Comparison of ENCODE assay signal across 16 cellular contexts in the genomic region with DNA sequence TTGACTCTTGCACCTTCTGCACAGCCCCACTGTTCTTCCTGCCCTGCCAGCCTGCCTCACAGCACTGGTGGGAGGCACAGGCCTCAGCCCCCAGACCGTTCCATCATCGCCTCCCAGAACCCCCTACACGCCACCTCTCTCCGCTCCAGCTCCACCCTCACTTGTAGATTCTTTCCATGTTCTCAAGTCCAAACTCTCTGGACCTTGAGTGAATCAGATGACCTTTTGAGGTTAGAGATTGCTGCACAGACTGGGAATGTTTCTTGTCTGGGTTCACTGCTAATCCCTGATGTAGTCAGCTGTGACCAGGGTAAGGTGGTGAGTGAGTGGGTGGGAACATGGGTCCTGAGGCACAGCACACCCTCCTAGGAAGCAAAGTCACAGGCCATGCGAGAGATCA.
DNase-seq lines count a peak whose midpoint lies in the region; ATAC-seq, FAIRE-seq and TF ChIP-seq lines count a peak whose summit lies in the region.
"Had no signal": no experiment of that assay in that cellular context is flagged by ENCODE, and none has a peak within 500 bp of the region (broad histone marks: within the 10 kb centered on the region; RNA-seq: fewer than 3 reads in every experiment).

No MANE protein-coding gene starts in this region.

- 83 to 90% (median 90%) methylated on average over 5 of the region's 5 CpGs for WGBS in small intestine, 3 donors

- TF ChIP-seq CTCF in fibroblast of pulmonary artery (IDR thresholded peaks at IDR 0.05; ENCODE audit: low read length, missing control alignments) (no peak), retinal pigment epithelial cell (conservative IDR thresholded peaks at IDR 0.05; ENCODE audit: low read depth, low read length) (no peak)

- H3K27ac ChIP-seq in SJCRH30 (peak overlapping the region; percentile 64), small intestine (ENCODE audit: low read depth in 1 of 2, low read length in 1 of 2) (peak overlapping the region in 1 of 2 donors; percentile 86)
- H3K27ac ChIP-seq: esophagus squamous epithelium had no signal

- H3K4me1 ChIP-seq in SJCRH30: peaks cover 6% of the 10 kb centered on the region
- H3K4me1 ChIP-seq in small intestine (ENCODE audit: control insufficient read depth in 2 of 2, insufficient read depth in 1 of 2, low read depth in 1 of 2, low read length in 1 of 2): no peaks in the 10 kb centered on the region
- H3K4me1 ChIP-seq: esophagus squamous epithelium had no signal

- DNase-seq in AG20443 (ENCODE audit: low spot score) (peak; percentile 43), SJCRH30 (peak; percentile 36 to 43), fibroblast of pulmonary artery (ENCODE audit: low read depth) (peak; percentile 6), retinal pigment epithelial cell (ENCODE audit: low read depth) (peak; percentile 3), pons (ENCODE audit: low spot score) (no peak), small intestine (no peak)
- DNase-seq in activated CD4-positive, CD25-positive, alpha-beta regulatory T cell (lab: John Stamatoyannopoulos, UW): no peak
- DNase-seq: activated CD4-positive, alpha-beta T cell treated with anti-CD3 and anti-CD28 coated beads for 1 hour; activated effector memory CD4-positive, alpha-beta T cell treated with Interleukin-2 at 50 U/mL for 16 hours; esophagus squamous epithelium; left ventricle myocardium superior; NCI-H1694; NCI-H446; SHP77; stimulated activated CD4-positive, alpha-beta T cell treated with anti-CD3 and anti-CD28 coated beads, Interleukin-15, amount 100 ng/mL, for 24 hours had no signal

- H3K36me3 ChIP-seq in SJCRH30: no peaks in the 10 kb centered on the region
- no peaks in the 10 kb centered on the region for H3K36me3 ChIP-seq in small intestine (ENCODE audit: control insufficient read depth in 2 of 2, insufficient read depth in 2 of 2, low read length in 2 of 2)
- H3K36me3 ChIP-seq: esophagus squamous epithelium had no signal

- no peak for FAIRE-seq in small intestine (lab: Jason Lieb, UNC)

- H3K27me3 ChIP-seq in SJCRH30: no peaks in the 10 kb centered on the region
- H3K27me3 ChIP-seq in small intestine (ENCODE audit: control insufficient read depth in 2 of 2, insufficient read depth in 2 of 2, low read length in 2 of 2): no peaks in the 10 kb centered on the region

- ATAC-seq in HG03159 (IDR thresholded peaks at IDR 0.05; ENCODE audit: unreplicated experiment): no peak
- ATAC-seq: left ventricle myocardium superior had no signal

- H3K4me3 ChIP-seq in SJCRH30: peak overlapping the region; percentile 42
- no peak overlapping the region for H3K4me3 ChIP-seq in fibroblast of pulmonary artery (replicated peaks; ENCODE audit: low read depth, low read length)
- H3K4me3 ChIP-seq in retinal pigment epithelial cell (ENCODE audit: low read length): no peak overlapping the region
- H3K4me3 ChIP-seq in small intestine (ENCODE audit: low read depth in 1 of 2, low read length in 2 of 2): no peak overlapping the region
- H3K4me3 ChIP-seq: esophagus squamous epithelium had no signal

- H3K9me3 ChIP-seq in SJCRH30 (replicated peaks): no peaks in the 10 kb centered on the region
- H3K9me3 ChIP-seq in small intestine (ENCODE audit: control insufficient read depth, low read depth): no peaks in the 10 kb centered on the region

Comparison
In these comparisons a context has a peak if more than half of its experiments do, and no peak if none do; other contexts are left out.
1. DNase-seq: peak in AG20443 (single experiment), SJCRH30 (2 of 2), fibroblast of pulmonary artery (single experiment) and retinal pigment epithelial cell (single experiment); none in pons (single experiment), small intestine (single experiment) and activated CD4-positive, CD25-positive, alpha-beta regulatory T cell (0 of 4).